17 cellular contexts compared by ENCODE assay signal in the genomic region with DNA sequence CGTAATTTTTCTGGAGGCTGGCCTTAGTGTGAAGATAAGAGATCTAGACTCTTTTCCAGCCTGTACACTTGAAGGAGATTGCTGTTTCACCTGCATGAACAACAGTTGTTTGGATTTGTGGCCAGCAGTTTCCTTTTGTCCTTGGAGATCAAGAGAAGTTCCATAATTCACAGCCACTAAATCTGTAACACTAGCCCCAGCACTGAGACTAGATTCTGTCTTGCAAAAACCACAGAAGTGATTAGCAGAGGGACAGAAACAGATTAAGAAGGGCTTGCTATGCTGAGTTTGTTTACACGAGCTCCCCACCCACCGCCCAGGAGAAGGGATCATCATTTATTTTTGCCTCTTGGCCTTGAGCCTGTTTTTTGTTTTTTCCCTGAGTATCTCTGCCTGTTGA.
DNase-seq lines count a peak whose midpoint lies in the region; FAIRE-seq and TF ChIP-seq lines count a peak whose summit lies in the region.
"Had no signal": no experiment of that assay in that cellular context is flagged by ENCODE, and none has a peak within 500 bp of the region (broad histone marks: within the 10 kb centered on the region; RNA-seq: fewer than 3 reads in every experiment).

No MANE protein-coding gene starts in this region.

- 80 to 87% methylated on average over 3 of the region's 3 CpGs for WGBS in endodermal cell (ENCODE audit: insufficient coverage in 1 of 2, insufficient read length in 1 of 2), 2 experiments
- 13 to 40% (median 31%) methylated on average over 3 of the region's 3 CpGs for WGBS in small intestine, 3 donors

- H3K4me3 Mint-ChIP-seq in endodermal cell = no peak overlapping the region
- H3K4me3 Mint-ChIP-seq: activated CD4-positive, alpha-beta memory T cell treated with anti-CD3 and anti-CD28 coated beads, Interleukin-2, amount 10 ng/mL, durations not matched to agents 7 days and 5 days; activated naive CD8-positive, alpha-beta T cell treated with anti-CD3 and anti-CD28 coated beads, Interleukin-2, amount 50 U/mL, for 24 hours; natural killer cell had no signal

- peaks cover 15% of the 10 kb centered on the region for H3K4me1 Mint-ChIP-seq in endodermal cell
- H3K4me1 Mint-ChIP-seq: activated CD4-positive, alpha-beta memory T cell treated with anti-CD3 and anti-CD28 coated beads, Interleukin-2, amount 10 ng/mL, durations not matched to agents 7 days and 5 days; activated naive CD8-positive, alpha-beta T cell treated with anti-CD3 and anti-CD28 coated beads, Interleukin-2, amount 50 U/mL, for 24 hours; natural killer cell had no signal

- H3K9ac ChIP-seq in endodermal cell (ENCODE audit: extremely low read depth, low read length, poor library complexity, severe bottlenecking) = no peak overlapping the region
- H3K9ac ChIP-seq: BLaER1 treated with 17β-estradiol and CSF1 and Interleukin-3, amounts not matched to agents 10 nM and 100 nM had no signal

- no peaks in the 10 kb centered on the region for H3K36me3 Mint-ChIP-seq in endodermal cell (ENCODE audit: low read depth)
- H3K36me3 Mint-ChIP-seq: natural killer cell had no signal

- H3K36me3 ChIP-seq in endodermal cell (ENCODE audit: control insufficient read depth, insufficient read depth, low read length) (no peaks in the 10 kb centered on the region), small intestine (ENCODE audit: control insufficient read depth in 2 of 2, insufficient read depth in 2 of 2, low read length in 2 of 2) (no peaks in the 10 kb centered on the region)
- H3K36me3 ChIP-seq: BLaER1 treated with 17β-estradiol and CSF1 and Interleukin-3, amounts not matched to agents 10 nM and 100 nM; SJCRH30 had no signal

- no peaks in the 10 kb centered on the region for H3K9me3 ChIP-seq in endodermal cell (ENCODE audit: control insufficient read depth, low read length)
- H3K9me3 ChIP-seq in small intestine (ENCODE audit: control insufficient read depth, low read depth) = no peaks in the 10 kb centered on the region
- H3K9me3 ChIP-seq: BLaER1 treated with 17β-estradiol and CSF1 and Interleukin-3, amounts not matched to agents 10 nM and 100 nM; SJCRH30 had no signal

- H3K27ac Mint-ChIP-seq in endodermal cell = no peak overlapping the region
- H3K27ac Mint-ChIP-seq: activated CD4-positive, alpha-beta memory T cell treated with anti-CD3 and anti-CD28 coated beads, Interleukin-2, amount 10 ng/mL, durations not matched to agents 7 days and 5 days; activated naive CD8-positive, alpha-beta T cell treated with anti-CD3 and anti-CD28 coated beads, Interleukin-2, amount 50 U/mL, for 24 hours; natural killer cell had no signal

- FAIRE-seq in small intestine (lab: Jason Lieb, UNC) = no peak

- H3K4me3 ChIP-seq in endodermal cell (ENCODE audit: low read length) (no peak overlapping the region), small intestine (ENCODE audit: low read depth in 1 of 2, low read length in 2 of 2) (no peak overlapping the region)
- H3K4me3 ChIP-seq: BLaER1 treated with 17β-estradiol and CSF1 and Interleukin-3, amounts not matched to agents 10 nM and 100 nM; SJCRH30 had no signal

- H3K4me1 ChIP-seq in endodermal cell (ENCODE audit: control insufficient read depth, insufficient read depth, low read length) (peaks cover 11% of the 10 kb centered on the region), small intestine (ENCODE audit: control insufficient read depth in 2 of 2, insufficient read depth in 1 of 2, low read depth in 1 of 2, low read length in 1 of 2) (peaks cover 0 to 5% of the 10 kb centered on the region in 2 donors)
- H3K4me1 ChIP-seq: BLaER1 treated with 17β-estradiol and CSF1 and Interleukin-3, amounts not matched to agents 10 nM and 100 nM; SJCRH30 had no signal

- H3K27me3 ChIP-seq in endodermal cell (ENCODE audit: control insufficient read depth, insufficient read depth, low read length, poor library complexity, severe bottlenecking) (no peaks in the 10 kb centered on the region), small intestine (ENCODE audit: control insufficient read depth in 2 of 2, insufficient read depth in 2 of 2, low read length in 2 of 2) (no peaks in the 10 kb centered on the region)
- H3K27me3 ChIP-seq: BLaER1 treated with 17β-estradiol and CSF1 and Interleukin-3, amounts not matched to agents 10 nM and 100 nM; SJCRH30 had no signal

- no peaks in the 10 kb centered on the region for H3K9me3 Mint-ChIP-seq in endodermal cell
- H3K9me3 Mint-ChIP-seq: activated CD4-positive, alpha-beta memory T cell treated with anti-CD3 and anti-CD28 coated beads, Interleukin-2, amount 10 ng/mL, durations not matched to agents 7 days and 5 days; activated naive CD8-positive, alpha-beta T cell treated with anti-CD3 and anti-CD28 coated beads, Interleukin-2, amount 50 U/mL, for 24 hours; natural killer cell had no signal

- H3K27me3 Mint-ChIP-seq in endodermal cell (ENCODE audit: insufficient read depth) = peaks cover 2% of the 10 kb centered on the region
- H3K27me3 Mint-ChIP-seq: activated naive CD8-positive, alpha-beta T cell treated with anti-CD3 and anti-CD28 coated beads, Interleukin-2, amount 50 U/mL, for 24 hours had no signal

- peak; percentile 99 for DNase-seq in NCI-H1105 treated with DMSO at 0.1 percent for 48 hours (lab: John Stamatoyannopoulos, UW)
- peak; percentile 82 for DNase-seq in NCI-H345 treated with DMSO at 0.1 percent for 48 hours (lab: John Stamatoyannopoulos, UW; ENCODE audit: unreplicated experiment)
- DNase-seq in endodermal cell = peak; percentile 25
- DNase-seq in small intestine = peak; percentile 10
- DNase-seq in SKM-1 treated with dmso at 0.1 percent for 144 hours (lab: John Stamatoyannopoulos, UW; ENCODE audit: unreplicated experiment) = no peak
- DNase-seq in NCI-H1930 (lab: John Stamatoyannopoulos, UW) = no peak
- no peak for DNase-seq in activated CD4-positive, alpha-beta T cell treated with anti-CD3 and anti-CD28 coated beads, Interleukin-2, amount 50 U/mL, for 4 hours
- DNase-seq: activated CD4-positive, alpha-beta memory T cell treated with anti-CD3 and anti-CD28 coated beads, Interleukin-2, amount 10 ng/mL, durations not matched to agents 7 days and 5 days; activated naive CD8-positive, alpha-beta T cell treated with anti-CD3 and anti-CD28 coated beads, Interleukin-2, amount 50 U/mL, for 24 hours; cerebellar nuclear complex; KG1; natural killer cell; NCI-H1694; stimulated activated CD4-positive, alpha-beta T cell treated with anti-CD3 and anti-CD28 coated beads, Interleukin-2, amount 100 ng/mL, for 48 hours had no signal

- no peak for TF ChIP-seq CTCF in endodermal cell (conservative IDR thresholded peaks at IDR 0.05)

- H3K27ac ChIP-seq in endodermal cell (ENCODE audit: low read depth, low read length) = no peak overlapping the region
- H3K27ac ChIP-seq in small intestine (ENCODE audit: low read depth in 1 of 2, low read length in 1 of 2) = no peak overlapping the region
- H3K27ac ChIP-seq: BLaER1 treated with 17β-estradiol and CSF1 and Interleukin-3, amounts not matched to agents 10 nM and 100 nM; HL-60; SJCRH30 had no signal

Comparison
In these comparisons a context has a peak if more than half of its experiments do, and no peak if none do; other contexts are left out.
1. DNase-seq: peak in NCI-H1105 treated with DMSO at 0.1 percent for 48 hours (single experiment), NCI-H345 treated with DMSO at 0.1 percent for 48 hours (single experiment), endodermal cell (single experiment) and small intestine (single experiment); none in SKM-1 treated with dmso at 0.1 percent for 144 hours (single experiment), NCI-H1930 (0 of 2) and activated CD4-positive, alpha-beta T cell treated with anti-CD3 and anti-CD28 coated beads, Interleukin-2, amount 50 U/mL, for 4 hours (0 of 2).